ENCODE assay signal across 7 cellular contexts in the genomic region with DNA sequence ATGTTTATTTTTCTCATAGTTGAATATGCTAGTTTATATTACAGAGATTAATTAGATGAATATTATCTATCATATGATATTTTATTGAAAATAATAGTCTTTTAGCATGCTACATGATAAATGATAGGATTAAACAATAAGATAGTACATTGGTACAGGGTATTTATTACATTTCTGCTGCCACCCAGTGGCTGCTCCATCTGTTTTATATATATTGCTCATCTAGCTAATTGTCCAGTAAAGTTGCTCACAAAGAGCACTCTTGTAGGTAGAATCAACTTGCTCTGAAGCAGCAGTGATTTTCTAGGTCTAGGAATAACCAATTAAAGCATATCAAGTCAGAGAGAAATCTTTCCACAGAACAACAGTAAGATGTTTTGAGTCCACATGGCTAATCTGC.
DNase-seq lines count a peak whose midpoint lies in the region; ATAC-seq, FAIRE-seq and TF ChIP-seq lines count a peak whose summit lies in the region.

No MANE protein-coding gene starts in this region.

- no peak overlapping the region for H3K4me3 ChIP-seq in small intestine (ENCODE audit: low read depth in 1 of 2, low read length in 2 of 2)

- FAIRE-seq in small intestine (lab: Jason Lieb, UNC) (no peak), GM12891 (lab: Jason Lieb, UNC) (no peak)

- no peak for TF ChIP-seq POLR2A in GM12891 (IDR thresholded peaks at IDR 0.05; ENCODE audit: low read depth, low read length)

- peak; percentile 13 for TF ChIP-seq CTCF in endothelial cell (IDR thresholded peaks at IDR 0.05; ENCODE audit: unreplicated experiment)

- H3K9me3 Mint-ChIP-seq in endothelial cell (ENCODE audit: unreplicated experiment): no peaks in the 10 kb centered on the region
- no peaks in the 10 kb centered on the region for H3K9me3 Mint-ChIP-seq in activated T-helper 2 cell treated with anti-CD3 and anti-CD28 coated beads, Interferon-gamma antibody, Interleukin-2, Interleukin-4, amounts not matched to agents 10 μg/mL and 5 μg/mL and 100 μg/mL, durations not matched to agents 14 hours and 24 hours and 36 hours

- H3K27me3 ChIP-seq in small intestine (ENCODE audit: control insufficient read depth in 2 of 2, insufficient read depth in 2 of 2, low read length in 2 of 2): no peaks in the 10 kb centered on the region

- no peaks in the 10 kb centered on the region for H3K36me3 Mint-ChIP-seq in endothelial cell (ENCODE audit: low read depth, unreplicated experiment)
- H3K36me3 Mint-ChIP-seq in activated T-helper 2 cell treated with anti-CD3 and anti-CD28 coated beads, Interferon-gamma antibody, Interleukin-2, Interleukin-4, amounts not matched to agents 10 μg/mL and 5 μg/mL and 100 μg/mL, durations not matched to agents 14 hours and 24 hours and 36 hours (ENCODE audit: low read depth): no peaks in the 10 kb centered on the region

- no peak overlapping the region for H3K27ac ChIP-seq in small intestine (ENCODE audit: low read depth in 1 of 2, low read length in 1 of 2)

- no peaks in the 10 kb centered on the region for H3K27me3 Mint-ChIP-seq in endothelial cell (ENCODE audit: unreplicated experiment)
- no peaks in the 10 kb centered on the region for H3K27me3 Mint-ChIP-seq in activated T-helper 2 cell treated with anti-CD3 and anti-CD28 coated beads, Interferon-gamma antibody, Interleukin-2, Interleukin-4, amounts not matched to agents 10 μg/mL and 5 μg/mL and 100 μg/mL, durations not matched to agents 14 hours and 24 hours and 36 hours (ENCODE audit: low read depth)

- H3K4me1 Mint-ChIP-seq in endothelial cell (ENCODE audit: unreplicated experiment): no peaks in the 10 kb centered on the region
- H3K4me1 Mint-ChIP-seq in activated T-helper 2 cell treated with anti-CD3 and anti-CD28 coated beads, Interferon-gamma antibody, Interleukin-2, Interleukin-4, amounts not matched to agents 10 μg/mL and 5 μg/mL and 100 μg/mL, durations not matched to agents 14 hours and 24 hours and 36 hours (ENCODE audit: low read depth): no peaks in the 10 kb centered on the region

- no peak overlapping the region for H3K4me3 Mint-ChIP-seq in endothelial cell (ENCODE audit: unreplicated experiment)
- H3K4me3 Mint-ChIP-seq in activated T-helper 2 cell treated with anti-CD3 and anti-CD28 coated beads, Interferon-gamma antibody, Interleukin-2, Interleukin-4, amounts not matched to agents 10 μg/mL and 5 μg/mL and 100 μg/mL, durations not matched to agents 14 hours and 24 hours and 36 hours (ENCODE audit: low read depth): no peak overlapping the region

- intact Hi-C loops in activated T-helper 2 cell treated with anti-CD3 and anti-CD28 coated beads, Interferon-gamma antibody, Interleukin-2, Interleukin-4, amounts not matched to agents 10 μg/mL and 5 μg/mL and 100 μg/mL, durations not matched to agents 14 hours and 24 hours and 36 hours (cut with micrococcal nuclease): loop anchor here (5.0 kb wide), 1 partner anchor 529 kb away; no protein-coding TSS in a partner anchor

- H3K36me3 ChIP-seq in small intestine (ENCODE audit: control insufficient read depth in 2 of 2, insufficient read depth in 2 of 2, low read length in 2 of 2): no peaks in the 10 kb centered on the region

- H3K27ac Mint-ChIP-seq in endothelial cell (ENCODE audit: unreplicated experiment): no peak overlapping the region
- H3K27ac Mint-ChIP-seq in activated T-helper 2 cell treated with anti-CD3 and anti-CD28 coated beads, Interferon-gamma antibody, Interleukin-2, Interleukin-4, amounts not matched to agents 10 μg/mL and 5 μg/mL and 100 μg/mL, durations not matched to agents 14 hours and 24 hours and 36 hours: no peak overlapping the region

- no peaks in the 10 kb centered on the region for H3K9me3 ChIP-seq in small intestine (ENCODE audit: control insufficient read depth, low read depth)

- DNase-seq in NCI-H2227 (lab: John Stamatoyannopoulos, UW; ENCODE audit: unreplicated experiment) (peak; percentile 12), endothelial cell (ENCODE audit: low spot score) (no peak), small intestine (peak; percentile 35), GM12891 (ENCODE audit: insufficient read length, low spot score) (no peak), glomerular visceral epithelial cell (ENCODE audit: extremely low spot score) (no peak)
- DNase-seq in activated T-helper 2 cell treated with anti-CD3 and anti-CD28 coated beads, Interferon-gamma antibody, Interleukin-2, Interleukin-4, amounts not matched to agents 10 μg/mL and 5 μg/mL and 100 μg/mL, durations not matched to agents 14 hours and 24 hours and 36 hours (ENCODE audit: low spot score): no peak

- peak; percentile 62 for ATAC-seq in GM19351 (IDR thresholded peaks at IDR 0.05; ENCODE audit: unreplicated experiment)

- H3K4me1 ChIP-seq in small intestine (ENCODE audit: control insufficient read depth in 2 of 2, insufficient read depth in 1 of 2, low read depth in 1 of 2, low read length in 1 of 2): no peaks in the 10 kb centered on the region

TF ChIP-seq in GM12891, 5 proteins besides CTCF, POLR2A, EP300 and RAD21:
- TF ChIP-seq PAX5 (IDR thresholded peaks at IDR 0.05; ENCODE audit: insufficient read depth, low read length, severe bottlenecking) (no peak), SPI1 (IDR thresholded peaks at IDR 0.05; ENCODE audit: low read depth, low read length) (no peak), TAF1 (IDR thresholded peaks at IDR 0.05; ENCODE audit: low read depth, low read length) (no peak), POLR2AphosphoS5 (IDR thresholded peaks at IDR 0.05; ENCODE audit: low read depth, low read length) (no peak), POU2F2 (IDR thresholded peaks at IDR 0.05; ENCODE audit: low read depth, low read length) (no peak)

Comparison
In these comparisons a context has a peak if more than half of its experiments do, and no peak if none do; other contexts are left out.
1. DNase-seq: peak in NCI-H2227 (single experiment) and small intestine (single experiment); none in endothelial cell (single experiment), GM12891 (single experiment), glomerular visceral epithelial cell (single experiment) and activated T-helper 2 cell treated with anti-CD3 and anti-CD28 coated beads, Interferon-gamma antibody, Interleukin-2, Interleukin-4, amounts not matched to agents 10 μg/mL and 5 μg/mL and 100 μg/mL, durations not matched to agents 14 hours and 24 hours and 36 hours (single experiment).